ENCODE assay signal across 8 cellular contexts in the genomic region with DNA sequence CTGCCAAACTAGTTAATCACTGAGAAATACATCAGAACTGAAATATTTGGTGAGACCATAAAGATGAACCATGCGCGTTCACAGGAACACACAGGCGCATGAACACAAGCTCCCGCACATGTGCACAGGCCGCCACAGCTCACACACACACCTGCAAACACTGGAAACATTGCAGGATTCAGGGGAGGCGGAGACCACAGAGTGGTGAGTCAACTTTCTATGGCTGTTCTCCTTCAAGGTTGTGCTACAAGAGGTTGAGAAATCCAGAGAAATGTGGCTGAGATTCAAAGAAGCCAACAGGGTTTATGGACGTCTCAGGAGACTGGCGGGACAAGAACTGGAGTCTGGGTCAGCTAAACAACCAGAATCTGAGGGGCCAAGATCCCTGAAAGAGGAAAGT. TPM values are rescaled to one million over a fixed set of nuclear protein-coding genes. Genes with fewer than 3 reads are reported as not detected.
DNase-seq lines count a peak whose midpoint lies in the region; ATAC-seq and TF ChIP-seq lines count a peak whose summit lies in the region.

No MANE protein-coding gene starts in this region.

- peak; percentile 54 for DNase-seq in HT-29 (ENCODE audit: low spot score)
- DNase-seq in activated T-cell treated with anti-CD3 and anti-CD28 coated beads, Interleukin-2, amount 50 U/mL, for 4 hours: peak; percentile 58
- no peak for DNase-seq in heart right ventricle
- DNase-seq in stimulated activated CD8-positive, alpha-beta memory T cell treated with anti-CD3 and anti-CD28 coated beads, Interleukin-12 subunit alpha, Interleukin-12 subunit beta, amount 100 ng/mL, for 1 hour (ENCODE audit: low read depth): peak; percentile 31
- DNase-seq in NCI-H345 (lab: John Stamatoyannopoulos, UW): no peak
- no peak for DNase-seq in retina

- no peaks in the 10 kb centered on the region for H3K27me3 Mint-ChIP-seq in activated T-cell treated with anti-CD3 and anti-CD28 coated beads, Interleukin-2, amount 50 U/mL, for 4 hours (ENCODE audit: low read depth)

- no peak overlapping the region for H3K4me3 ChIP-seq in heart right ventricle

- H3K27ac ChIP-seq in heart right ventricle: peak overlapping the region in 9 of 10 donors; percentile 51 to 81 (median 62)

- no peak for TF ChIP-seq CTCF in heart right ventricle (IDR thresholded peaks at IDR 0.05)

- H3K36me3 ChIP-seq in heart right ventricle: peaks cover 0 to 30% (median 0%) of the 10 kb centered on the region in 9 donors

- peaks cover 26% of the 10 kb centered on the region for H3K36me3 Mint-ChIP-seq in activated T-cell treated with anti-CD3 and anti-CD28 coated beads, Interleukin-2, amount 50 U/mL, for 4 hours (ENCODE audit: insufficient read depth)

- H3K27me3 ChIP-seq in heart right ventricle: no peaks in the 10 kb centered on the region

- intact Hi-C loops in heart right ventricle (cut with DNase I): no loop called here

- ATAC-seq in activated T-cell treated with anti-CD3 and anti-CD28 coated beads, Interleukin-2, amount 50 U/mL, for 4 hours: peak; percentile 65 to 75
- ATAC-seq in heart right ventricle (peak in 4 of 8 donors; percentile 17 to 53 (median 34)), HG03039 (IDR thresholded peaks at IDR 0.05; ENCODE audit: unreplicated experiment) (no peak), GM18858 (IDR thresholded peaks at IDR 0.05; ENCODE audit: unreplicated experiment) (no peak)

- peak overlapping the region; percentile 61 for H3K4me3 Mint-ChIP-seq in activated T-cell treated with anti-CD3 and anti-CD28 coated beads, Interleukin-2, amount 50 U/mL, for 4 hours

- peaks cover 79% of the 10 kb centered on the region for H3K4me1 Mint-ChIP-seq in activated T-cell treated with anti-CD3 and anti-CD28 coated beads, Interleukin-2, amount 50 U/mL, for 4 hours (ENCODE audit: low read depth)

- WGBS in heart right ventricle, 2 donors: 84 to 92% methylated on average over 8 of the region's 8 CpGs

- no peaks in the 10 kb centered on the region for H3K9me3 Mint-ChIP-seq in activated T-cell treated with anti-CD3 and anti-CD28 coated beads, Interleukin-2, amount 50 U/mL, for 4 hours

- no peaks in the 10 kb centered on the region for H3K9me3 ChIP-seq in heart right ventricle

- H3K4me1 ChIP-seq in heart right ventricle: peaks cover 13 to 79% (median 42%) of the 10 kb centered on the region in 9 donors

RNA-seq across cellular contexts. Expression of a gene that starts 17.8 kb away (rescaled TPM):
- total RNA-seq in HT-29 (2014; rRNA removed; shearing (Covaris generic)): 75.4 and 76.4 TPM in 2 replicates
- total RNA-seq in activated T-cell treated with anti-CD3 and anti-CD28 coated beads, Interleukin-2, amount 50 U/mL, for 4 hours: 10 to 100 TPM; 48.7 to 59.7 (median 57.1) TPM
- 10 to 100 TPM; 44.3 to 79.2 (median 50.0) TPM for total RNA-seq in heart right ventricle
- 10 to 100 TPM; 18.9 to 26.4 TPM for polyA plus RNA-seq in heart right ventricle

RNA-seq across cellular contexts. Expression of a gene that starts 44.9 kb away (rescaled TPM):
- total RNA-seq in HT-29 (2014; rRNA removed; shearing (Covaris generic)): 12.4 and 15.5 TPM in 2 replicates
- 1 to 10 TPM; 6.2 to 7.6 (median 6.3) TPM for total RNA-seq in activated T-cell treated with anti-CD3 and anti-CD28 coated beads, Interleukin-2, amount 50 U/mL, for 4 hours
- total RNA-seq in heart right ventricle: 10 to 100 TPM; 15.8 to 32.4 (median 21.1) TPM
- polyA plus RNA-seq in heart right ventricle: 10 to 100 TPM; 13.6 to 43.1 TPM

Comparison
In these comparisons a context has a peak if more than half of its experiments do, and no peak if none do; other contexts are left out.
1. DNase-seq: peak in HT-29 (single experiment), activated T-cell treated with anti-CD3 and anti-CD28 coated beads, Interleukin-2, amount 50 U/mL, for 4 hours (single experiment) and stimulated activated CD8-positive, alpha-beta memory T cell treated with anti-CD3 and anti-CD28 coated beads, Interleukin-12 subunit alpha, Interleukin-12 subunit beta, amount 100 ng/mL, for 1 hour (single experiment); none in heart right ventricle (0 of 2), NCI-H345 (single experiment) and retina (single experiment).
2. ATAC-seq: peak in activated T-cell treated with anti-CD3 and anti-CD28 coated beads, Interleukin-2, amount 50 U/mL, for 4 hours (2 of 2); none in HG03039 (single experiment) and GM18858 (single experiment).